In genomic region chr20:47501117-47501482, GRCh38 we compare ENCODE assay signal across 8 cellular contexts. TPM values are rescaled to one million over a fixed set of nuclear protein-coding genes. Genes with fewer than 3 reads are reported as not detected.
DNase-seq lines count a peak whose midpoint lies in the region; ATAC-seq and TF ChIP-seq lines count a peak whose summit lies in the region.

No MANE protein-coding gene starts in this region.

- no peaks in the 10 kb centered on the region for H3K9me3 Mint-ChIP-seq in natural killer cell

- DNase-seq in natural killer cell (no peak), MV-4-11 (lab: John Stamatoyannopoulos, UW) (no peak), GOT3 (lab: John Stamatoyannopoulos, UW) (no peak)
- no peak for DNase-seq in stimulated activated CD4-positive, alpha-beta T cell treated with anti-CD3 and anti-CD28 coated beads, Interleukin-2, amount 100 ng/mL, for 48 hours

- H3K9me3 ChIP-seq in KOPT-K1 (ENCODE audit: insufficient read depth, low read length, poor library complexity, severe bottlenecking), result no peaks in the 10 kb centered on the region
- H3K9me3 ChIP-seq in ectodermal cell (ENCODE audit: control insufficient read depth, low read length), result no peaks in the 10 kb centered on the region

- peak overlapping the region; percentile 98 for H3K4me3 Mint-ChIP-seq in natural killer cell

- peak overlapping the region; percentile 68 for H3K27ac ChIP-seq in KOPT-K1 (ENCODE audit: low read depth, low read length, poor library complexity, severe bottlenecking)
- no peak overlapping the region for H3K27ac ChIP-seq in ectodermal cell (ENCODE audit: insufficient read depth, low read depth, low read length, poor library complexity, severe bottlenecking)

- H3K27me3 ChIP-seq in ectodermal cell (ENCODE audit: control insufficient read depth, insufficient read depth, low read length, poor library complexity, severe bottlenecking), result no peaks in the 10 kb centered on the region

- H3K36me3 ChIP-seq in KOPT-K1 (ENCODE audit: insufficient read depth, low read length) (no peaks in the 10 kb centered on the region), ectodermal cell (ENCODE audit: control insufficient read depth, insufficient read depth, low read length) (no peaks in the 10 kb centered on the region)

- WGBS in ectodermal cell, 2 experiments, result 75 to 85% methylated on average over 4 to 5 of the region's 5 CpGs

- intact Hi-C loops in natural killer cell (cut with micrococcal nuclease), result loop anchor here (1.0 to 10.0 kb wide), 3 partner anchors 14 to 146 kb away; partner anchors contain the start of gene ZMYND8

- peaks cover 27 to 34% of the 10 kb centered on the region in 2 donors for H3K4me1 Mint-ChIP-seq in natural killer cell

- peak; percentile 1 for ATAC-seq in GM18867 (IDR thresholded peaks at IDR 0.05; ENCODE audit: unreplicated experiment)
- peak in 1 of 3 donors; percentile 1 for ATAC-seq in natural killer cell
- ATAC-seq in HG03025 (IDR thresholded peaks at IDR 0.05; ENCODE audit: low FRiP score, unreplicated experiment), result no peak

- TF ChIP-seq CTCF in natural killer cell (IDR thresholded peaks at IDR 0.05), result no peak

- H3K27ac Mint-ChIP-seq in natural killer cell, result peak overlapping the region; percentile 91 to 98

- no peaks in the 10 kb centered on the region for H3K27me3 Mint-ChIP-seq in natural killer cell (ENCODE audit: low read depth in 2 of 2)

- H3K4me1 ChIP-seq in ectodermal cell (ENCODE audit: control insufficient read depth, insufficient read depth, low read length), result peaks cover 10% of the 10 kb centered on the region

- H3K36me3 Mint-ChIP-seq in natural killer cell, result no peaks in the 10 kb centered on the region

- H3K4me3 ChIP-seq in ectodermal cell (ENCODE audit: insufficient read depth, low read depth, low read length), result peak overlapping the region; percentile 95

RNA-seq across cellular contexts. Expression of gene NCOA3, which starts 0.6 kb away (rescaled TPM):
- polyA plus RNA-seq in ectodermal cell (2013, experiment 1 of 4), result 24.6 TPM
- 26.8 TPM for polyA plus RNA-seq in ectodermal cell (2013, experiment 2 of 4)
- 17.2 TPM for polyA plus RNA-seq in ectodermal cell (2013, experiment 3 of 4)
- polyA plus RNA-seq in ectodermal cell (2013, experiment 4 of 4), result 21.0 TPM
- 10 to 100 TPM; 44.3 to 63.3 (median 57.8) TPM for total RNA-seq in natural killer cell
